ENCODE assay signal across 8 cellular contexts in the genomic region with DNA sequence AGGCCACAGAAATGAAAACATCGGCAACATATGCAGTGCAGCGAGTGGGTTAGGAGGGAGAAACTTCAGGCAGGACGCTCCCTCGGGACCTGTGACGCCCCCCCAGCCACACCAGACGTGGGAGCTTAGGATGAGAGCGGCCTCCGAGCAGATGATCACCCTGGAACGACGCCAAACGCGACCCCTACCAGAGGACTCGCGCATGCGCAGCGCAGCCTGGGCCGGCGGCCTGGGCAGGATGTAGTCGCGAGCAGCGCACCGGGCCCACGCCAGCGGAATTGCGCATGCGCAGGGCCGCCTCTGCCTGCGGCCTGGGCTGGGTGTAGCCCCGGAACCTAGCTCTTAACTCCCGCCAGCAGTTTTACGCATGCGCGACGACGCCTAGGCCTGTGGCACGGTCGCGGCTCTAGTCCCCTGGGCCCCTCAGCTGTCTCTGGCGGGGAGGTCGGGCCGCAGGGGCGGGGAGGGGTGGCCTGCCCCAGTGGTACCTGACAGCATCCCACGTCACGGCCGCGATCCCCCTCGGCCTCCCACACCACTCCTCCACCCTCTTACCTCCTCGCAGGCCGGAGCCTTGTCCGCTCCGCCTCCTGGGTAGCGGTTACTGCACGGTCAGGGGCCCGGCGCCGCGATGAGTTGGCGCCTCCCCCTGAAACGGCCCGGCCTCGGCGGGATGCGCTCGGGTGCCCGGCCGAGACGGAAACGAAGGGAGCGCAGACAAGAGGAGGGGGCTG. TPM values are rescaled to one million over a fixed set of nuclear protein-coding genes. Genes with fewer than 3 reads are reported as not detected.
DNase-seq lines count a peak whose midpoint lies in the region; ATAC-seq and TF ChIP-seq lines count a peak whose summit lies in the region.

Gene RCBTB2, minus strand, starts transcription at position 608 of the 734 bp plus-strand sequence. CDS start 11,141 bp downstream, outside the sequence.

- WGBS in GM23248 (ENCODE audit: low coverage in 1 of 2, low lambda C conversion rate in 2 of 2, missing lambda C conversion rate in 2 of 2), 2 experiments, result 0 to 1% methylated on average over 42 to 43 of the region's 69 CpGs

- no peaks in the 10 kb centered on the region for H3K27me3 Mint-ChIP-seq in activated T-helper 17 cell treated with anti-CD3 and anti-CD28 coated beads, Interleukin-2, amount 50 U/mL, for 72 hours
- H3K27me3 Mint-ChIP-seq in naive thymus-derived CD8-positive, alpha-beta T cell, result peaks cover 0 to 3% (median 0%) of the 10 kb centered on the region in 5 donors
- peaks cover 16 to 22% of the 10 kb centered on the region in 2 donors for H3K27me3 Mint-ChIP-seq in stimulated activated naive B cell treated with anti-CD40 and anti-IgM and Interleukin-4, amounts not matched to agents 10 μg/mL and 1 μg/mL and 100 μg/mL, for 72 hours

- H3K4me3 ChIP-seq in DOHH2 (ENCODE audit: low read length), result peak within 1 kb of the TSS; percentile 88
- peak within 1 kb of the TSS; percentile 88 for H3K4me3 ChIP-seq in GM23248
- H3K4me3 ChIP-seq in fibroblast of mammary gland (ENCODE audit: control insufficient read depth, low read depth, low read length), result peak within 1 kb of the TSS; percentile 86

- H3K9me3 ChIP-seq in DOHH2 (ENCODE audit: control insufficient read depth, insufficient read depth, low read length) (0 out of 2 replicates have a peak, but pooled peaks cover 3% of the 10 kb centered on the region), GM23248 (ENCODE audit: low read depth) (no peaks in the 10 kb centered on the region)

- in situ Hi-C loops in GM23248 (cut with MboI), result no loop called here

- H4K20me1 ChIP-seq in DOHH2 (ENCODE audit: control insufficient read depth, insufficient read depth, low read depth, low read length), result no peaks in the 10 kb centered on the region
- H4K20me1 ChIP-seq in GM23248 (ENCODE audit: insufficient read depth), result no peaks in the 10 kb centered on the region

- H3F3A ChIP-seq in DOHH2 (ENCODE audit: control insufficient read depth, insufficient read depth) (peaks cover 17% of the 10 kb centered on the region), GM23248 (ENCODE audit: insufficient read depth) (peaks cover 15% of the 10 kb centered on the region)

- peak within 1 kb of the TSS; percentile 97 for H3K27ac Mint-ChIP-seq in activated T-helper 17 cell treated with anti-CD3 and anti-CD28 coated beads, Interleukin-2, amount 50 U/mL, for 72 hours
- peak within 1 kb of the TSS; percentile 98 to 100 (median 99) for H3K27ac Mint-ChIP-seq in naive thymus-derived CD8-positive, alpha-beta T cell
- H3K27ac Mint-ChIP-seq in stimulated activated naive B cell treated with anti-CD40 and anti-IgM and Interleukin-4, amounts not matched to agents 10 μg/mL and 1 μg/mL and 100 μg/mL, for 72 hours, result peak within 1 kb of the TSS; percentile 96

- H3K9ac ChIP-seq in GM23248, result peak within 1 kb of the TSS; percentile 92

- H3K4me2 ChIP-seq in DOHH2 (ENCODE audit: low read length) (peak within 1 kb of the TSS; percentile 93), GM23248 (ENCODE audit: unreplicated experiment) (peak within 1 kb of the TSS; percentile 91)

- peak within 1 kb of the TSS; percentile 94 for H2AFZ ChIP-seq in GM23248

- peaks cover 60% of the 10 kb centered on the region for H3K4me1 ChIP-seq in DOHH2 (ENCODE audit: control insufficient read depth, low read length)
- 0 out of 2 replicates have a peak, but pooled peaks cover 3% of the 10 kb centered on the region for H3K4me1 ChIP-seq in GM23248 (ENCODE audit: insufficient read depth)

- peak; percentile 98 for DNase-seq in GM23248
- DNase-seq in Kasumi-1 (lab: John Stamatoyannopoulos, UW), result peak; percentile 93 to 95
- peak; percentile 97 for DNase-seq in RKO (ENCODE audit: low spot score)
- DNase-seq in fibroblast of mammary gland (ENCODE audit: low read depth), result peak; percentile 97
- peak; percentile 95 to 100 (median 98) for DNase-seq in naive thymus-derived CD8-positive, alpha-beta T cell
- peak; percentile 98 for DNase-seq in stimulated activated naive B cell treated with anti-CD40 and anti-IgM and Interleukin-4, amounts not matched to agents 10 μg/mL and 1 μg/mL and 100 μg/mL, for 72 hours

- H3K27me3 ChIP-seq in DOHH2 (ENCODE audit: control insufficient read depth, low read length) (no peaks in the 10 kb centered on the region), GM23248 (replicated peaks; ENCODE audit: insufficient read depth) (no peaks in the 10 kb centered on the region)

- H3K27ac ChIP-seq in DOHH2 (ENCODE audit: low read depth, low read length), result peak within 1 kb of the TSS; percentile 82
- H3K27ac ChIP-seq in GM23248, result peak within 1 kb of the TSS; percentile 82

- H3K36me3 Mint-ChIP-seq in activated T-helper 17 cell treated with anti-CD3 and anti-CD28 coated beads, Interleukin-2, amount 50 U/mL, for 72 hours (ENCODE audit: low read depth), result peaks cover 8% of the 10 kb centered on the region
- H3K36me3 Mint-ChIP-seq in naive thymus-derived CD8-positive, alpha-beta T cell, result no peaks in the 10 kb centered on the region
- no peaks in the 10 kb centered on the region for H3K36me3 Mint-ChIP-seq in stimulated activated naive B cell treated with anti-CD40 and anti-IgM and Interleukin-4, amounts not matched to agents 10 μg/mL and 1 μg/mL and 100 μg/mL, for 72 hours

- peak within 1 kb of the TSS; percentile 92 for H3K4me3 Mint-ChIP-seq in activated T-helper 17 cell treated with anti-CD3 and anti-CD28 coated beads, Interleukin-2, amount 50 U/mL, for 72 hours
- peak within 1 kb of the TSS; percentile 89 to 99 (median 95) for H3K4me3 Mint-ChIP-seq in naive thymus-derived CD8-positive, alpha-beta T cell
- peak within 1 kb of the TSS; percentile 89 to 95 for H3K4me3 Mint-ChIP-seq in stimulated activated naive B cell treated with anti-CD40 and anti-IgM and Interleukin-4, amounts not matched to agents 10 μg/mL and 1 μg/mL and 100 μg/mL, for 72 hours

- POLR2A ChIA-PET in naive thymus-derived CD8-positive, alpha-beta T cell (lab: Charles Lee), result interaction anchor here (0.6 to 5.2 kb wide), 27 partner anchors 9 to 1736 kb away, joined by 3 to 69 read pairs (median 4); partner anchors contain the start of genes KPNA3 and RB1

- H3K9me2 ChIP-seq in DOHH2 (replicated peaks; ENCODE audit: control insufficient read depth, low read length) (no peaks in the 10 kb centered on the region), GM23248 (ENCODE audit: insufficient read depth) (no peaks in the 10 kb centered on the region)

- no peaks in the 10 kb centered on the region for H3K36me3 ChIP-seq in DOHH2 (ENCODE audit: control insufficient read depth, low read length)
- no peaks in the 10 kb centered on the region for H3K36me3 ChIP-seq in GM23248 (ENCODE audit: low read depth)

- H3K4me1 Mint-ChIP-seq in activated T-helper 17 cell treated with anti-CD3 and anti-CD28 coated beads, Interleukin-2, amount 50 U/mL, for 72 hours, result peaks cover 8% of the 10 kb centered on the region
- H3K4me1 Mint-ChIP-seq in naive thymus-derived CD8-positive, alpha-beta T cell, result peaks cover 5 to 36% (median 22%) of the 10 kb centered on the region in 4 donors
- peaks cover 10 to 24% of the 10 kb centered on the region in 2 donors for H3K4me1 Mint-ChIP-seq in stimulated activated naive B cell treated with anti-CD40 and anti-IgM and Interleukin-4, amounts not matched to agents 10 μg/mL and 1 μg/mL and 100 μg/mL, for 72 hours

- H3K79me2 ChIP-seq in DOHH2 (ENCODE audit: control insufficient read depth, low read length) (peaks cover 48% of the 10 kb centered on the region), GM23248 (ENCODE audit: insufficient read depth) (peaks cover 18% of the 10 kb centered on the region)

- H3K9me3 Mint-ChIP-seq in activated T-helper 17 cell treated with anti-CD3 and anti-CD28 coated beads, Interleukin-2, amount 50 U/mL, for 72 hours, result peaks cover 5% of the 10 kb centered on the region
- H3K9me3 Mint-ChIP-seq in naive thymus-derived CD8-positive, alpha-beta T cell, result peaks cover 0 to 13% (median 0%) of the 10 kb centered on the region in 9 donors
- peaks cover 0 to 7% of the 10 kb centered on the region in 2 donors for H3K9me3 Mint-ChIP-seq in stimulated activated naive B cell treated with anti-CD40 and anti-IgM and Interleukin-4, amounts not matched to agents 10 μg/mL and 1 μg/mL and 100 μg/mL, for 72 hours

- no peak for TF ChIP-seq CTCF in DOHH2 (IDR thresholded peaks at IDR 0.05; ENCODE audit: low read depth, low read length, poor library complexity, severe bottlenecking)
- TF ChIP-seq CTCF in fibroblast of mammary gland (conservative IDR thresholded peaks at IDR 0.05; ENCODE audit: control insufficient read depth, insufficient read depth, low read depth, low read length), result no peak

- peak; percentile 94 for ATAC-seq in activated T-helper 17 cell treated with anti-CD3 and anti-CD28 coated beads, Interleukin-2, amount 50 U/mL, for 72 hours (replicated peaks)
- peak; percentile 88 to 91 for ATAC-seq in naive thymus-derived CD8-positive, alpha-beta T cell
- peak; percentile 93 to 95 for ATAC-seq in stimulated activated naive B cell treated with anti-CD40 and anti-IgM and Interleukin-4, amounts not matched to agents 10 μg/mL and 1 μg/mL and 100 μg/mL, for 72 hours (replicated peaks)

RNA-seq across cellular contexts. Expression of gene RCBTB2, which starts in this region (rescaled TPM):
- 8.0 and 20.4 TPM in 2 replicates for total RNA-seq in GM23248 (2014; rRNA removed; shearing (Covaris generic))
- 9.1 and 9.4 TPM in 2 replicates for polyA plus RNA-seq in GM23248 (2016; fragmentation: Nextera tagmentation; extraction: Ambion mirVana)
- 1 to 10 TPM; 6.1 to 7.7 TPM for total RNA-seq in activated T-helper 17 cell treated with anti-CD3 and anti-CD28 coated beads, Interleukin-2, amount 50 U/mL, for 72 hours
- 1 to 10 TPM; 8.1 to 9.8 TPM for total RNA-seq in naive thymus-derived CD8-positive, alpha-beta T cell
- 10 to 100 TPM in 1 of 3 donors, 1 to 10 TPM in 2; 6.3 to 17.6 (median 6.3) TPM for polyA plus RNA-seq in naive thymus-derived CD8-positive, alpha-beta T cell

Comparison
In these comparisons a context has a peak if more than half of its experiments do, and no peak if none do; other contexts are left out.
1. Peak in every context shown above with its lines: DNase-seq, ATAC-seq, H3K4me3 ChIP-seq and H3K27ac ChIP-seq.